In genomic region chr2:100262555-100263320, GRCh38 we compare ENCODE assay signal across 9 cellular contexts. TPM values are rescaled to one million over a fixed set of nuclear protein-coding genes. Genes with fewer than 3 reads are reported as not detected.
DNase-seq lines count a peak whose midpoint lies in the region; ATAC-seq and TF ChIP-seq lines count a peak whose summit lies in the region.
"Had no signal": no experiment of that assay in that cellular context is flagged by ENCODE, and none has a peak within 500 bp of the region (broad histone marks: within the 10 kb centered on the region; RNA-seq: fewer than 3 reads in every experiment).

No MANE protein-coding gene starts in this region.

- intact Hi-C loops in left ventricle myocardium superior (cut with micrococcal nuclease): loop anchor here (10.0 kb wide), 1 partner anchor 122 kb away; no protein-coding TSS in a partner anchor

- no peak overlapping the region for H3K4me3 ChIP-seq in retinal pigment epithelial cell (ENCODE audit: low read length)
- H3K4me3 ChIP-seq: BLaER1 had no signal

- peak; percentile 75 for ATAC-seq in left ventricle myocardium superior
- no peak for ATAC-seq in HG03469 (IDR thresholded peaks at IDR 0.05; ENCODE audit: unreplicated experiment)

- DNase-seq in NCI-H2029 (lab: John Stamatoyannopoulos, UW) (peak; percentile 28), NCI-H2029 treated with DMSO at 0.1 percent for 48 hours (lab: John Stamatoyannopoulos, UW) (no peak), KG1 (lab: John Stamatoyannopoulos, UW) (peak; percentile 40), T follicular helper cell (ENCODE audit: low read depth) (peak; percentile 20), amniotic epithelial cell (ENCODE audit: low read depth) (peak; percentile 38), left ventricle myocardium superior (peak; percentile 77), retinal pigment epithelial cell (ENCODE audit: low read depth) (no peak)

- peak; percentile 98 for TF ChIP-seq CTCF in retinal pigment epithelial cell (conservative IDR thresholded peaks at IDR 0.05; ENCODE audit: low read depth, low read length)

RNA-seq across cellular contexts. Expression of gene LONRF2, which starts 59.6 kb away (rescaled TPM):
- total RNA-seq in left ventricle myocardium superior: 17.5 TPM

Comparison
In these comparisons a context has a peak if more than half of its experiments do, and no peak if none do; other contexts are left out.
1. DNase-seq: peak in NCI-H2029 (single experiment), KG1 (single experiment), T follicular helper cell (single experiment), amniotic epithelial cell (single experiment) and left ventricle myocardium superior (single experiment); none in NCI-H2029 treated with DMSO at 0.1 percent for 48 hours (single experiment) and retinal pigment epithelial cell (single experiment).